In the genomic region with DNA sequence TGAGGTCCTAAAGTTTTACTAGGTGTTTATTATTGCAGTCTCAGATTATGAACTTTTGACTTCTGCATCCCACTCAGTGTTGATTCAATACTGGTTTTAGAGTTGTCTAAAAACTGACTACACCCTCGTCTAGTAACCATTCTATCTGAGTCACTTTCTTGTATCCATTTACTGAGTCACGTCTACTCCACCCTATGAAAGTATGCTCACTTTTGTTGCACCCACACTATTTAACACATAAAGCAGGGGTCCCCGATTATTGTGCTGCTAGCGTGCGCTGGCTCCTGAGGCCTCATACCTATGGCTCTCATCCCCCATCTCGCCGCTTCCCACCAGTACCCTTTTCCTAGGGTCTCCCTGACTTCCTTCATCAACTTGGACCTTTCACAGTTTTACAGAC, we compare ENCODE assay signal across 10 cellular contexts. TPM values are rescaled to one million over a fixed set of nuclear protein-coding genes. Genes with fewer than 3 reads are reported as not detected.
DNase-seq lines count a peak whose midpoint lies in the region; ATAC-seq lines count a peak whose summit lies in the region.
"Had no signal": no experiment of that assay in that cellular context is flagged by ENCODE, and none has a peak within 500 bp of the region (broad histone marks: within the 10 kb centered on the region; RNA-seq: fewer than 3 reads in every experiment).

No MANE protein-coding gene starts in this region.

- peaks cover 34 to 74% (median 54%) of the 10 kb centered on the region in 4 donors for H3K4me1 Mint-ChIP-seq in CD4-positive, CD25-positive, alpha-beta regulatory T cell
- peaks cover 43% of the 10 kb centered on the region for H3K4me1 Mint-ChIP-seq in activated naive CD8-positive, alpha-beta T cell treated with anti-CD3 and anti-CD28 coated beads for 36 hours
- peaks cover 34% of the 10 kb centered on the region for H3K4me1 Mint-ChIP-seq in memory B cell

- H3K4me1 ChIP-seq in CD4-positive, CD25-positive, alpha-beta regulatory T cell (ENCODE audit: control insufficient read depth, insufficient read depth, low read length, poor library complexity, severe bottlenecking), result peaks cover 39% of the 10 kb centered on the region

- H3K36me3 Mint-ChIP-seq in CD4-positive, CD25-positive, alpha-beta regulatory T cell, result peaks cover 65% of the 10 kb centered on the region
- peaks cover 52% of the 10 kb centered on the region for H3K36me3 Mint-ChIP-seq in activated naive CD8-positive, alpha-beta T cell treated with anti-CD3 and anti-CD28 coated beads for 36 hours
- peaks cover 51% of the 10 kb centered on the region for H3K36me3 Mint-ChIP-seq in memory B cell

- no peaks in the 10 kb centered on the region for H3K27me3 ChIP-seq in CD4-positive, CD25-positive, alpha-beta regulatory T cell (ENCODE audit: control insufficient read depth, insufficient read depth, low read length)

- peak overlapping the region; percentile 87 to 91 (median 89) for H3K4me3 Mint-ChIP-seq in CD4-positive, CD25-positive, alpha-beta regulatory T cell
- H3K4me3 Mint-ChIP-seq in activated naive CD8-positive, alpha-beta T cell treated with anti-CD3 and anti-CD28 coated beads for 36 hours, result peak overlapping the region; percentile 76
- peak overlapping the region; percentile 70 for H3K4me3 Mint-ChIP-seq in memory B cell

- peak; percentile 43 to 44 for ATAC-seq in CD4-positive, CD25-positive, alpha-beta regulatory T cell (ENCODE audit: low read depth in 2 of 2)
- ATAC-seq in memory B cell (ENCODE audit: low read depth) (no peak), HG02571 (IDR thresholded peaks at IDR 0.05; ENCODE audit: unreplicated experiment) (no peak), GM19467 (IDR thresholded peaks at IDR 0.05; ENCODE audit: unreplicated experiment) (no peak)

- H3K9me3 ChIP-seq in CD4-positive, CD25-positive, alpha-beta regulatory T cell (ENCODE audit: control insufficient read depth in 2 of 2, low read length in 2 of 2), result peaks cover 0 to 2% of the 10 kb centered on the region in 2 experiments

- H3K4me3 ChIP-seq in CD4-positive, CD25-positive, alpha-beta regulatory T cell (ENCODE audit: low read depth, low read length), result peak overlapping the region; percentile 97

- H3K9me3 Mint-ChIP-seq in CD4-positive, CD25-positive, alpha-beta regulatory T cell, result peaks cover 0 to 39% (median 21%) of the 10 kb centered on the region in 7 donors
- H3K9me3 Mint-ChIP-seq in activated naive CD8-positive, alpha-beta T cell treated with anti-CD3 and anti-CD28 coated beads for 36 hours, result peaks cover 25% of the 10 kb centered on the region
- H3K9me3 Mint-ChIP-seq in memory B cell, result peaks cover 18% of the 10 kb centered on the region

- H3K27ac Mint-ChIP-seq in CD4-positive, CD25-positive, alpha-beta regulatory T cell, result peak overlapping the region; percentile 89 to 98 (median 95)
- peak overlapping the region; percentile 43 for H3K27ac Mint-ChIP-seq in activated naive CD8-positive, alpha-beta T cell treated with anti-CD3 and anti-CD28 coated beads for 36 hours
- no peak overlapping the region for H3K27ac Mint-ChIP-seq in memory B cell

- H3K36me3 ChIP-seq in CD4-positive, CD25-positive, alpha-beta regulatory T cell (ENCODE audit: control insufficient read depth, insufficient read depth, low read length), result peaks cover 22% of the 10 kb centered on the region

- H3K27ac ChIP-seq in CD4-positive, CD25-positive, alpha-beta regulatory T cell (ENCODE audit: insufficient read depth, low read length, poor library complexity, severe bottlenecking), result no peak overlapping the region

- DNase-seq in CD4-positive, CD25-positive, alpha-beta regulatory T cell, result peak in 1 of 3 donors; percentile 49
- DNase-seq in LoVo (ENCODE audit: low spot score), result peak; percentile 63
- no peak for DNase-seq in activated naive CD8-positive, alpha-beta T cell treated with anti-CD3 and anti-CD28 coated beads for 36 hours
- no peak for DNase-seq in memory B cell (ENCODE audit: low spot score in 2 of 2)
- DNase-seq in DMS53 treated with DMSO at 0.1 percent for 48 hours (lab: John Stamatoyannopoulos, UW; ENCODE audit: unreplicated experiment), result no peak
- DNase-seq in OCI-M2 (lab: John Stamatoyannopoulos, UW; ENCODE audit: unreplicated experiment), result no peak
- DNase-seq: left cardiac atrium, NCI-H446 treated with DMSO at 0.1 percent for 48 hours had no signal

- no peaks in the 10 kb centered on the region for H3K27me3 Mint-ChIP-seq in CD4-positive, CD25-positive, alpha-beta regulatory T cell
- no peaks in the 10 kb centered on the region for H3K27me3 Mint-ChIP-seq in activated naive CD8-positive, alpha-beta T cell treated with anti-CD3 and anti-CD28 coated beads for 36 hours
- H3K27me3 Mint-ChIP-seq in memory B cell, result no peaks in the 10 kb centered on the region

RNA-seq across cellular contexts. Expression of a gene that starts 2.0 kb away (rescaled TPM):
- 42.4 TPM for total RNA-seq in CD4-positive, CD25-positive, alpha-beta regulatory T cell
- polyA plus RNA-seq in CD4-positive, CD25-positive, alpha-beta regulatory T cell, result 10 to 100 TPM; 27.6 to 34.4 (median 29.0) TPM
- total RNA-seq in activated naive CD8-positive, alpha-beta T cell treated with anti-CD3 and anti-CD28 coated beads for 36 hours, result 10 to 100 TPM; 16.8 to 17.1 TPM

RNA-seq across cellular contexts. Expression of a gene that starts 32.4 kb away (rescaled TPM):
- total RNA-seq in CD4-positive, CD25-positive, alpha-beta regulatory T cell, result 46.3 TPM
- 10 to 100 TPM; 29.8 to 53.5 (median 43.3) TPM for polyA plus RNA-seq in CD4-positive, CD25-positive, alpha-beta regulatory T cell
- total RNA-seq in activated naive CD8-positive, alpha-beta T cell treated with anti-CD3 and anti-CD28 coated beads for 36 hours, result 10 to 100 TPM; 18.6 to 21.5 TPM

Comparison
In these comparisons a context has a peak if more than half of its experiments do, and no peak if none do; other contexts are left out.
1. ATAC-seq: peak in CD4-positive, CD25-positive, alpha-beta regulatory T cell (2 of 2); none in memory B cell (single experiment), HG02571 (single experiment) and GM19467 (single experiment).
2. Peak in every context shown above with its lines, with median percentiles within 50 percentile points of each other: H3K4me3 Mint-ChIP-seq.